29 cellular contexts compared by ENCODE assay signal in the genomic region with DNA sequence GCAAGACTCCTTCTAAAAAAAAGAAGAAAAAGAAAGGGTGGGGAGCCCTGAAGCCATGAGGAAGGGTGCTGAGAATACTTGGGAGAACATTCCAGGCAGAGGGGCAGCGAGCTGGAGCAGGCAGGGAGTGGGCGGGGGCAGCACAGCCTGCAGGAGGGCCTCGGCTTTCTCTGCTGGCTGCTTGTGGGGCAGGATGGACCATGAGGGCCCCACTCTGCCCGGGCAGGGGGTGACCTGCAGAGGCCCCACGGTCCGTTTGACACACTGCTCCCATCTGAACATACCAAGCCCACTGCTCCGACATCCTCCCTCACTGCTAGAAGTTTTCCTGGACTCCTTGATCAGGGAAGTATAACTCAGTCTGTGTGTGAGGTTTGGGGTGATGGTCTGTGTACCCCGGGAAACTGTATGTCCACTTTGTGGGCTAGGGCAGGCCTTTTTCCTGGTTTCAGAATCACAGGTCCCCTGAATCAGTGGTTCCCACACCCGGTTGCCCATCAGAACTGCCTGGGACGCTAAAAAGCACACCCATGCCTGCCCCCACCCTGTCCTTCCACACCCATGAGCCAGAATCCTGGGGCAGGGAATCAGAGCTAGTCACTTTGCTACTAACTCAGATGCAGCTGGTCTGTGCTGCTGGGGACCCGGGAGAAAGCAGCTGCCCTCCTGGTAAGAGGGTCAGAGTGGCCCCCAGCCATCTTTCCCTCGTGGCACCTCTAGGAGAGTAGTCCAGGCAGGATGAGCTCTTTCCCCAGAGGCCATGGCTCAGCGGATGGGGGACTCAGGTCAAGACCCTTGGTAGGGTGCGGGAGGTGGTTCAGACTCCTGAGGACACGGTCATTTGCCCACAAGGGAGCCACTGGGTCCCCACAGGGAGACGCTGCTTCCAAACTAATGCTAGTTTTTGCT. TPM values are rescaled to one million over a fixed set of nuclear protein-coding genes. Genes with fewer than 3 reads are reported as not detected.
DNase-seq lines count a peak whose midpoint lies in the region; ATAC-seq and TF ChIP-seq lines count a peak whose summit lies in the region.
"Had no signal": no experiment of that assay in that cellular context is flagged by ENCODE, and none has a peak within 500 bp of the region (broad histone marks: within the 10 kb centered on the region; RNA-seq: fewer than 3 reads in every experiment).

No MANE protein-coding gene starts in this region.

- H3K9me3 ChIP-seq in A673 (ENCODE audit: low read depth, low read length, poor library complexity, severe bottlenecking), result no peaks in the 10 kb centered on the region
- H3K9me3 ChIP-seq: MG63, sigmoid colon, suprapubic skin had no signal

- H3K27ac Mint-ChIP-seq in GM23338, result peak overlapping the region; percentile 80; the same call in 1 of the 2 replicates
- H3K27ac Mint-ChIP-seq in brain, result peak overlapping the region in 4 of 5 experiments; percentile 5 to 68 (median 44)
- H3K27ac Mint-ChIP-seq: activated naive CD8-positive, alpha-beta T cell treated with anti-CD3 and anti-CD28 coated beads, Interleukin-2, amount 10 ng/mL, durations not matched to agents 7 days and 5 days; stimulated activated memory B cell treated with anti-CD40 and anti-IgM and Interleukin-4, amounts not matched to agents 10 μg/mL and 1 μg/mL and 100 μg/mL, for 72 hours; T-helper 2 cell treated with Interferon-gamma antibody and Interleukin-4, amounts not matched to agents 5 μg/mL and 100 μg/mL, for 36 hours had no signal

- no peak overlapping the region for H3K4me3 ChIP-seq in GM23338
- H3K4me3 ChIP-seq in A673 (ENCODE audit: low read depth, low read length, poor library complexity, severe bottlenecking), result no peak overlapping the region
- H3K4me3 ChIP-seq: GM12878, MG63, sigmoid colon, suprapubic skin had no signal

- H3K4me1 Mint-ChIP-seq in GM23338 (peaks cover 22% of the 10 kb centered on the region), brain (peaks cover 28% of the 10 kb centered on the region)
- H3K4me1 Mint-ChIP-seq: activated naive CD8-positive, alpha-beta T cell treated with anti-CD3 and anti-CD28 coated beads, Interleukin-2, amount 10 ng/mL, durations not matched to agents 7 days and 5 days; central memory CD8-positive, alpha-beta T cell; stimulated activated memory B cell treated with anti-CD40 and anti-IgM and Interleukin-4, amounts not matched to agents 10 μg/mL and 1 μg/mL and 100 μg/mL, for 72 hours had no signal

- TF ChIP-seq CTCF in GM23338 (conservative IDR thresholded peaks at IDR 0.05; ENCODE audit: low read depth in 2 of 2) (no peak), brain (conservative IDR thresholded peaks at IDR 0.05) (no peak), A673 (conservative IDR thresholded peaks at IDR 0.05; ENCODE audit: low read depth, low read length) (no peak)

- intact Hi-C loops in A673 (cut with micrococcal nuclease; ENCODE audit: unreplicated experiment), result no loop called here

- H2AFZ ChIP-seq in GM23338, result no peak overlapping the region

- H3K4me2 ChIP-seq in GM23338, result no peak overlapping the region

- H4K20me1 ChIP-seq in GM23338 (replicated peaks; ENCODE audit: insufficient read depth), result no peaks in the 10 kb centered on the region; the same call in 1 of the 2 replicates

- CTCF ChIA-PET in A673 (lab: Charles Lee), result interaction anchor here (0.5 kb wide), 1 partner anchor 80 kb away, joined by 6 read pairs; no protein-coding TSS in a partner anchor

- H3K36me3 Mint-ChIP-seq in GM23338 (ENCODE audit: low read depth) (peaks cover 83% of the 10 kb centered on the region), brain (no peaks in the 10 kb centered on the region)
- H3K36me3 Mint-ChIP-seq: activated naive CD8-positive, alpha-beta T cell treated with anti-CD3 and anti-CD28 coated beads, Interleukin-2, amount 10 ng/mL, durations not matched to agents 7 days and 5 days; naive thymus-derived CD8-positive, alpha-beta T cell; stimulated activated memory B cell treated with anti-CD40 and anti-IgM and Interleukin-4, amounts not matched to agents 10 μg/mL and 1 μg/mL and 100 μg/mL, for 72 hours had no signal

- no TSS peak for BruUV-seq in A673 (replicated peaks; lab: Mats Ljungman, UMichigan)

- H3K4me1 ChIP-seq in GM23338 (ENCODE audit: insufficient read depth), result peaks cover 7% of the 10 kb centered on the region
- H3K4me1 ChIP-seq in A673 (ENCODE audit: insufficient read depth, low read length, poor library complexity, severe bottlenecking), result no peaks in the 10 kb centered on the region
- H3K4me1 ChIP-seq: sigmoid colon had no signal

- H3K27ac ChIP-seq in GM23338 (ENCODE audit: low read depth) (no peak overlapping the region), substantia nigra (ENCODE audit: low read depth, low read length, poor library complexity, severe bottlenecking) (peak overlapping the region; percentile 16), A673 (ENCODE audit: low read depth, low read length, poor library complexity, severe bottlenecking) (no peak overlapping the region)
- H3K27ac ChIP-seq: sigmoid colon, suprapubic skin, VCaP had no signal

- H3F3A ChIP-seq in GM23338 (replicated peaks; ENCODE audit: low read depth), result 0 out of 2 replicates have a peak, but pooled peaks cover 3% of the 10 kb centered on the region

- H3K9me3 Mint-ChIP-seq in GM23338, result no peaks in the 10 kb centered on the region
- H3K9me3 Mint-ChIP-seq in brain, result no peaks in the 10 kb centered on the region
- H3K9me3 Mint-ChIP-seq: activated naive CD8-positive, alpha-beta T cell treated with anti-CD3 and anti-CD28 coated beads, Interleukin-2, amount 10 ng/mL, durations not matched to agents 7 days and 5 days; central memory CD8-positive, alpha-beta T cell; naive thymus-derived CD8-positive, alpha-beta T cell; stimulated activated memory B cell treated with anti-CD40 and anti-IgM and Interleukin-4, amounts not matched to agents 10 μg/mL and 1 μg/mL and 100 μg/mL, for 72 hours; T-helper 2 cell treated with Interferon-gamma antibody and Interleukin-4, amounts not matched to agents 5 μg/mL and 100 μg/mL, for 36 hours had no signal

- H3K9me2 ChIP-seq in GM23338 (ENCODE audit: insufficient read depth), result no peaks in the 10 kb centered on the region

- H3K27me3 Mint-ChIP-seq in GM23338 (ENCODE audit: insufficient read depth, low read depth, poor library complexity) (peaks cover 21% of the 10 kb centered on the region), brain (peaks cover 5% of the 10 kb centered on the region)

- H3K27me3 ChIP-seq in GM23338 (ENCODE audit: insufficient read depth) (no peaks in the 10 kb centered on the region), A673 (replicated peaks; ENCODE audit: insufficient read depth, low read depth, low read length, poor library complexity) (no peaks in the 10 kb centered on the region)
- H3K27me3 ChIP-seq: MG63, sigmoid colon, suprapubic skin had no signal

- no peaks in the 10 kb centered on the region for H3K79me2 ChIP-seq in GM23338 (replicated peaks; ENCODE audit: insufficient read depth)

- no peak for DNase-seq in GM23338 (ENCODE audit: low spot score)
- peak; percentile 55 for DNase-seq in mesenteric fat pad (ENCODE audit: low spot score)
- DNase-seq in substantia nigra (lab: John Stamatoyannopoulos, UW), result no peak
- no peak for DNase-seq in A673 (ENCODE audit: low spot score)
- DNase-seq in hippocampal formation (lab: John Stamatoyannopoulos, UW), result no peak
- DNase-seq: activated CD4-positive, alpha-beta T cell treated with anti-CD3 and anti-CD28 coated beads for 48 hours; activated CD8-positive, alpha-beta memory T cell treated with anti-CD3 and anti-CD28 coated beads for 24 hours; activated effector memory CD4-positive, alpha-beta T cell treated with anti-CD3 and anti-CD28 coated beads, Interleukin-2, amount 50 U/mL, for 16 hours; activated naive CD8-positive, alpha-beta T cell treated with anti-CD3 and anti-CD28 coated beads, Interleukin-2, amount 10 ng/mL, durations not matched to agents 7 days and 5 days; activated T-cell treated with anti-CD3 and anti-CD28 coated beads, Interleukin-2, amount 50 U/mL, for 1 hour; dermis blood vessel endothelial cell; EL; hypothalamus; MG63; naive thymus-derived CD8-positive, alpha-beta T cell; NCI-H1417 treated with DMSO at 0.1 percent for 48 hours; NCI-H2081 treated with DMSO at 0.1 percent for 48 hours; NCI-H446; stimulated activated CD4-positive, alpha-beta T cell treated with anti-CD3 and anti-CD28 coated beads, Interleukin-4, amount 100 ng/mL, for 4 hours had no signal

- H3K36me3 ChIP-seq in GM23338 (ENCODE audit: insufficient read depth), result peaks cover 33% of the 10 kb centered on the region
- H3K36me3 ChIP-seq in A673 (ENCODE audit: insufficient read depth, low read length, poor library complexity, severe bottlenecking), result no peaks in the 10 kb centered on the region
- H3K36me3 ChIP-seq: sigmoid colon, suprapubic skin had no signal

- ATAC-seq in GM23338 (no peak), HG02884 (IDR thresholded peaks at IDR 0.05; ENCODE audit: unreplicated experiment) (no peak)
- ATAC-seq: GM12878; left lobe of liver; naive thymus-derived CD8-positive, alpha-beta T cell had no signal

- H3K4me3 Mint-ChIP-seq in GM23338 (no peak overlapping the region), brain (no peak overlapping the region)
- H3K4me3 Mint-ChIP-seq: activated naive CD8-positive, alpha-beta T cell treated with anti-CD3 and anti-CD28 coated beads, Interleukin-2, amount 10 ng/mL, durations not matched to agents 7 days and 5 days; central memory CD8-positive, alpha-beta T cell; naive thymus-derived CD8-positive, alpha-beta T cell; stimulated activated memory B cell treated with anti-CD40 and anti-IgM and Interleukin-4, amounts not matched to agents 10 μg/mL and 1 μg/mL and 100 μg/mL, for 72 hours; T-helper 2 cell treated with Interferon-gamma antibody and Interleukin-4, amounts not matched to agents 5 μg/mL and 100 μg/mL, for 36 hours had no signal

- POLR2A ChIA-PET in A673 (lab: Charles Lee; ENCODE audit: low non-redundant PET), result no interaction called here

TF ChIP-seq in GM23338, 12 proteins besides CTCF, POLR2A, EP300 and RAD21 (continues in another document):
- TF ChIP-seq STAT1 (IDR thresholded peaks at IDR 0.05; ENCODE audit: unreplicated experiment), result no peak
- no peak for TF ChIP-seq EZH2 (IDR thresholded peaks at IDR 0.05; ENCODE audit: low read depth, unreplicated experiment)
- TF ChIP-seq JUNB (IDR thresholded peaks at IDR 0.05; ENCODE audit: unreplicated experiment), result no peak
- TF ChIP-seq ZNF331 (CRISPR knock-in tag; IDR thresholded peaks at IDR 0.05; ENCODE audit: low read depth), result no peak
- TF ChIP-seq CREB1 (CRISPR knock-in tag; IDR thresholded peaks at IDR 0.05; ENCODE audit: low read depth), result no peak

RNA-seq across cellular contexts. Expression of a gene that starts 11.5 kb away (rescaled TPM):
- 33.3 and 57.0 TPM in 2 replicates for total RNA-seq in GM23338 (2014; rRNA removed; shearing (Covaris generic))
- polyA plus RNA-seq in GM23338 (2016; fragmentation: Nextera tagmentation; extraction: Ambion mirVana) (36.0 and 44.5 TPM in 2 replicates), brain (ENCODE audit: insufficient read depth, low read depth, low replicate concordance) (43.9 TPM)
- total RNA-seq in mesenteric fat pad (68.4 TPM), A673 (2021) (59.7 and 64.2 TPM in 2 replicates)

RNA-seq across cellular contexts. Expression of a gene that starts 17.6 kb away (rescaled TPM):
- total RNA-seq in GM23338 (2014; rRNA removed; shearing (Covaris generic)), result 82.6 and 87.8 TPM in 2 replicates
- polyA plus RNA-seq in GM23338 (2016; fragmentation: Nextera tagmentation; extraction: Ambion mirVana), result 75.8 and 76.4 TPM in 2 replicates
- 131 TPM for polyA plus RNA-seq in brain (ENCODE audit: insufficient read depth, low read depth, low replicate concordance)
- 57.2 TPM for total RNA-seq in mesenteric fat pad
- 5.6 and 6.5 TPM in 2 replicates for total RNA-seq in A673 (2021)
- total RNA-seq: naive thymus-derived CD8-positive, alpha-beta T cell had no signal
- polyA plus RNA-seq: naive thymus-derived CD8-positive, alpha-beta T cell had no signal
